In the genomic region with DNA sequence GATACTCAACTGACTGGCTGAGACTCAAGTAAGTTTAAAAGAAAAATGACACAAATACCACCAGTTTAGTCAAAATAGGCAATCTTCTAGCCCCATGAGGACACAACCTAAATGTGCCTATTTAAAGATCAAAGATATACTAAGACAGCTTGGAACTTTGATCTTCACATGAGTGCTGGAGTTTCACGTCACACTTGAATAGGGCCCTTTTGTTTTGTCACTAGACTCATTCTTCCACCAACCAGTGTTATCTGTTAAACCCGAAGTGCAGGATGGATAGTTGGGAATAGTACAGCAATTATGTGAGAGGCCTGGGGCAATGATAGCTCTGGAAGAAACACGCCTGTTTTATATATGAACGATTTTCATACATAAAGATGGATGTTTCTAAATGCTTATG, we compare ENCODE assay signal across 21 cellular contexts.
"Had no signal": no experiment of that assay in that cellular context is flagged by ENCODE, and none has a peak within 500 bp of the region (broad histone marks: within the 10 kb centered on the region; RNA-seq: fewer than 3 reads in every experiment).

No MANE protein-coding gene starts in this region.

- H3K4me2 ChIP-seq: hepatocyte had no signal

- DNase-seq: activated B cell treated with CpG ODN at 0.5 μM for 24 hours; activated CD4-positive, alpha-beta memory T cell treated with anti-CD3 and anti-CD28 coated beads for 36 hours; activated CD4-positive, alpha-beta T cell treated with anti-CD3 and anti-CD28 coated beads for 4 hours; activated CD8-positive, alpha-beta memory T cell treated with anti-CD3 and anti-CD28 coated beads, Interleukin-2, amount 10 ng/mL, durations not matched to agents 7 days and 5 days; activated naive CD4-positive, alpha-beta T cell; activated naive CD8-positive, alpha-beta T cell treated with anti-CD3 and anti-CD28 coated beads for 36 hours; amygdala; dermis blood vessel endothelial cell; effector memory CD8-positive, alpha-beta T cell; left cardiac atrium; lower lobe of right lung; midbrain; pancreas; stimulated activated CD4-positive, alpha-beta T cell treated with anti-CD3 and anti-CD28 coated beads, Interleukin-4, amount 100 ng/mL, for 4 hours; upper lobe of right lung had no signal

- H2AFZ ChIP-seq: hepatocyte had no signal

- H3K9me3 Mint-ChIP-seq: activated B cell treated with CpG ODN at 0.5 μM for 24 hours; activated T-helper 17 cell treated with anti-CD3 and anti-CD28 coated beads, Interleukin-2, amount 50 U/mL, for 72 hours; effector memory CD8-positive, alpha-beta T cell; nephron had no signal

- H3K27ac ChIP-seq: cardiac muscle cell, hepatocyte, lower lobe of right lung, pancreas, thoracic aorta, upper lobe of right lung had no signal

- H3K27me3 Mint-ChIP-seq: activated B cell treated with CpG ODN at 0.5 μM for 24 hours; activated CD4-positive, alpha-beta memory T cell treated with anti-CD3 and anti-CD28 coated beads for 36 hours; activated CD8-positive, alpha-beta memory T cell treated with anti-CD3 and anti-CD28 coated beads, Interleukin-2, amount 10 ng/mL, durations not matched to agents 7 days and 5 days; activated naive CD8-positive, alpha-beta T cell treated with anti-CD3 and anti-CD28 coated beads for 36 hours; activated T-helper 17 cell treated with anti-CD3 and anti-CD28 coated beads, Interleukin-2, amount 50 U/mL, for 72 hours; effector memory CD8-positive, alpha-beta T cell; stimulated activated memory B cell treated with anti-CD40 and anti-IgM and Interleukin-4, amounts not matched to agents 10 μg/mL and 1 μg/mL and 100 μg/mL, for 72 hours had no signal

- H3K4me1 ChIP-seq: lower lobe of right lung, pancreas, upper lobe of right lung had no signal

- H3K9me3 ChIP-seq: lower lobe of right lung, pancreas, thoracic aorta, upper lobe of right lung had no signal

- H3K27ac Mint-ChIP-seq: activated B cell treated with CpG ODN at 0.5 μM for 24 hours; activated CD4-positive, alpha-beta memory T cell treated with anti-CD3 and anti-CD28 coated beads for 36 hours; activated CD8-positive, alpha-beta memory T cell treated with anti-CD3 and anti-CD28 coated beads, Interleukin-2, amount 10 ng/mL, durations not matched to agents 7 days and 5 days; activated naive CD8-positive, alpha-beta T cell treated with anti-CD3 and anti-CD28 coated beads for 36 hours; activated T-helper 17 cell treated with anti-CD3 and anti-CD28 coated beads, Interleukin-2, amount 50 U/mL, for 72 hours; effector memory CD8-positive, alpha-beta T cell; nephron; stimulated activated memory B cell treated with anti-CD40 and anti-IgM and Interleukin-4, amounts not matched to agents 10 μg/mL and 1 μg/mL and 100 μg/mL, for 72 hours had no signal

- H3K4me3 Mint-ChIP-seq: activated B cell treated with CpG ODN at 0.5 μM for 24 hours; activated CD4-positive, alpha-beta memory T cell treated with anti-CD3 and anti-CD28 coated beads for 36 hours; activated CD8-positive, alpha-beta memory T cell treated with anti-CD3 and anti-CD28 coated beads, Interleukin-2, amount 10 ng/mL, durations not matched to agents 7 days and 5 days; activated naive CD8-positive, alpha-beta T cell treated with anti-CD3 and anti-CD28 coated beads for 36 hours; activated T-helper 17 cell treated with anti-CD3 and anti-CD28 coated beads, Interleukin-2, amount 50 U/mL, for 72 hours; effector memory CD8-positive, alpha-beta T cell; nephron; stimulated activated memory B cell treated with anti-CD40 and anti-IgM and Interleukin-4, amounts not matched to agents 10 μg/mL and 1 μg/mL and 100 μg/mL, for 72 hours had no signal

- H3K4me1 Mint-ChIP-seq: activated B cell treated with CpG ODN at 0.5 μM for 24 hours; activated CD8-positive, alpha-beta memory T cell treated with anti-CD3 and anti-CD28 coated beads, Interleukin-2, amount 10 ng/mL, durations not matched to agents 7 days and 5 days; activated naive CD8-positive, alpha-beta T cell treated with anti-CD3 and anti-CD28 coated beads for 36 hours; activated T-helper 17 cell treated with anti-CD3 and anti-CD28 coated beads, Interleukin-2, amount 50 U/mL, for 72 hours; nephron; stimulated activated memory B cell treated with anti-CD40 and anti-IgM and Interleukin-4, amounts not matched to agents 10 μg/mL and 1 μg/mL and 100 μg/mL, for 72 hours had no signal

- H3K36me3 Mint-ChIP-seq: activated CD4-positive, alpha-beta memory T cell treated with anti-CD3 and anti-CD28 coated beads for 36 hours; activated CD8-positive, alpha-beta memory T cell treated with anti-CD3 and anti-CD28 coated beads, Interleukin-2, amount 10 ng/mL, durations not matched to agents 7 days and 5 days; activated naive CD8-positive, alpha-beta T cell treated with anti-CD3 and anti-CD28 coated beads for 36 hours; stimulated activated memory B cell treated with anti-CD40 and anti-IgM and Interleukin-4, amounts not matched to agents 10 μg/mL and 1 μg/mL and 100 μg/mL, for 72 hours had no signal

- H3K36me3 ChIP-seq: cardiac muscle cell, lower lobe of right lung, pancreas, thoracic aorta, upper lobe of right lung had no signal

- H3K4me3 ChIP-seq: cardiac muscle cell, hepatocyte, lower lobe of right lung, pancreas, thoracic aorta, upper lobe of right lung had no signal

- H3K79me2 ChIP-seq: hepatocyte had no signal

- H3K27me3 ChIP-seq: cardiac muscle cell, hepatocyte, pancreas, upper lobe of right lung had no signal
